21 cellular contexts compared by ENCODE assay signal in the genomic region with DNA sequence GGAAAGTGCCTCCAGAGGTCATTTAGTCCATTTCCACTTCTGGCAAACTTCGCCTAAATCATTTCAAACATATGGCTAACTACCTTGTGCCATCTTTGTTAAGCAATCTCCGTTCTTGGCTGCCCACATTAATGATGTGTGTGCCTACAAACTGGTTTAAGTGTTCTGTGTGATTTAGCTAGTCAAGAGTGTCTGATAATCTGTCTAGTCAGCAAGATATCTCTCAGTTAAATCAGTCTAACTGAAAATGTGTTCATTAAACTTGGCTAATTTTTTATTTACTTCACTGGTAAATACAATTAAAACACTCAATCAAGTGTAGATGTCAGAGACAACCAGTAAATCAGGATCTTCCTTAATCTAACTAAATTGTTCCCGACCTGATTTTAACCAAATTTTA.
"Had no signal": no experiment of that assay in that cellular context is flagged by ENCODE, and none has a peak within 500 bp of the region (broad histone marks: within the 10 kb centered on the region; RNA-seq: fewer than 3 reads in every experiment).

No MANE protein-coding gene starts in this region.

- ATAC-seq: Right ventricle myocardium inferior, SK-N-SH treated with all-trans-retinoic acid at 6 μM for 48 hours had no signal

- H3K27me3 ChIP-seq: MG63, Peyer's patch, SJCRH30 had no signal

- H3K9me3 ChIP-seq: MG63, Peyer's patch, SJCRH30 had no signal

- H3K4me1 ChIP-seq: Peyer's patch, SJCRH30 had no signal

- H2AFZ ChIP-seq: PC-9 had no signal

- H3K4me2 ChIP-seq: PC-9 had no signal

- H3K4me3 ChIP-seq: MG63, PC-9, Peyer's patch, SJCRH30 had no signal

- DNase-seq: Karpas-422, KBM-7, MG63, NCI-H1092 treated with DMSO at 0.1 percent for 48 hours, NCI-H1436, NCI-H187, NCI-H2029, NCI-H2081 treated with DMSO at 0.1 percent for 48 hours, NCI-H2171, NCI-H226, NCI-H524, NCI-H526 treated with DMSO at 0.1 percent for 48 hours, NCI-H774, OCI-M1, PC-9, Peyer's patch, SHP77 treated with DMSO at 0.1 percent for 48 hours, SJCRH30, T-helper 1 cell had no signal

- H3K27ac ChIP-seq: PC-9, Peyer's patch, SJCRH30 had no signal

- H3K36me3 ChIP-seq: MG63, Peyer's patch, SJCRH30 had no signal
